ENCODE assay signal across 1 cellular context in genomic region chr11:73661035-73661628, GRCh38.
TF ChIP-seq lines count a peak whose summit lies in the region.

No MANE protein-coding gene starts in this region.

TF ChIP-seq in HepG2, 621 proteins besides CTCF, POLR2A, EP300 and RAD21 (continued from another document):
- TF ChIP-seq MYPOP (CRISPR knock-in tag; IDR thresholded peaks at IDR 0.05) (no peak), PHB2 (IDR thresholded peaks at IDR 0.05; ENCODE audit: partially characterized antibody) (no peak), NFKBIZ (CRISPR knock-in tag; IDR thresholded peaks at IDR 0.05) (0 out of 2 replicates have a peak, but pooled peaks have one; percentile 36), HIVEP1 (CRISPR knock-in tag; IDR thresholded peaks at IDR 0.05) (peak; percentile 79), NRL (CRISPR knock-in tag; IDR thresholded peaks at IDR 0.05; ENCODE audit: borderline replicate concordance) (peak; percentile 36; the same call in 1 of the 2 replicates), ZNF710 (CRISPR knock-in tag; IDR thresholded peaks at IDR 0.05; ENCODE audit: borderline replicate concordance) (0 out of 2 replicates have a peak, but pooled peaks have one; percentile 35), SSRP1 (CRISPR knock-in tag; IDR thresholded peaks at IDR 0.05) (no peak), ZBTB33 (CRISPR knock-in tag; IDR thresholded peaks at IDR 0.05) (peak; percentile 100), AGO1 (IDR thresholded peaks at IDR 0.05; ENCODE audit: low read depth, low read length, poor library complexity, severe bottlenecking) (peak; percentile 38), ZFX (CRISPR knock-in tag; IDR thresholded peaks at IDR 0.05; ENCODE audit: low read depth) (0 out of 2 replicates have a peak, but pooled peaks have one; percentile 24), NFE2 (CRISPR knock-in tag; IDR thresholded peaks at IDR 0.05) (no peak), ZFP91 (CRISPR knock-in tag; IDR thresholded peaks at IDR 0.05; ENCODE audit: borderline replicate concordance) (peak; percentile 77; the same call in 1 of the 2 replicates), GABPB1 (CRISPR knock-in tag; IDR thresholded peaks at IDR 0.05) (peak; percentile 27; the same call in 1 of the 2 replicates), ZNF282 (IDR thresholded peaks at IDR 0.05; ENCODE audit: partially characterized antibody) (no peak), HOXA3 (CRISPR knock-in tag; IDR thresholded peaks at IDR 0.05) (peak; percentile 50), HES4 (CRISPR knock-in tag; IDR thresholded peaks at IDR 0.05; ENCODE audit: borderline replicate concordance) (0 out of 2 replicates have a peak, but pooled peaks have one; percentile 56), HNF4G (IDR thresholded peaks at IDR 0.05; ENCODE audit: borderline replicate concordance, low read depth, low read length) (no peak; the same call in 1 of the 2 replicates), HNF4G (CRISPR knock-in tag; IDR thresholded peaks at IDR 0.05; ENCODE audit: borderline replicate concordance, low read depth) (no peak), CEBPG (CRISPR knock-in tag; IDR thresholded peaks at IDR 0.05) (0 out of 2 replicates have a peak, but pooled peaks have one; percentile 17), SOX5 (CRISPR knock-in tag; IDR thresholded peaks at IDR 0.05; ENCODE audit: borderline replicate concordance) (no peak), ZMYM4 (CRISPR knock-in tag; IDR thresholded peaks at IDR 0.05) (peak; percentile 69), ZNF709 (CRISPR knock-in tag; IDR thresholded peaks at IDR 0.05) (no peak), MAX (IDR thresholded peaks at IDR 0.05) (0 out of 2 replicates have a peak, but pooled peaks have one; percentile 6), HOXA5 (CRISPR knock-in tag; IDR thresholded peaks at IDR 0.05) (0 out of 2 replicates have a peak, but pooled peaks have one; percentile 42), RBFOX2 (IDR thresholded peaks at IDR 0.05; ENCODE audit: low read depth, low read length) (peak; percentile 66), KDM2A (CRISPR knock-in tag; IDR thresholded peaks at IDR 0.05; ENCODE audit: borderline replicate concordance, low read depth) (peak; percentile 55; the same call in 1 of the 2 replicates), THAP9 (CRISPR knock-in tag; IDR thresholded peaks at IDR 0.05; ENCODE audit: borderline replicate concordance) (0 out of 2 replicates have a peak, but pooled peaks have one; percentile 23), ZNF619 (CRISPR knock-in tag; IDR thresholded peaks at IDR 0.05) (peak; percentile 72; the same call in 1 of the 2 replicates), KDM3A (CRISPR knock-in tag; IDR thresholded peaks at IDR 0.05; ENCODE audit: low read depth) (0 out of 2 replicates have a peak, but pooled peaks have one; percentile 43), ZBTB38 (CRISPR knock-in tag; IDR thresholded peaks at IDR 0.05) (peak; percentile 100), MYNN (CRISPR knock-in tag; IDR thresholded peaks at IDR 0.05; ENCODE audit: low read depth) (0 out of 2 replicates have a peak, but pooled peaks have one; percentile 22), PCBP1 (IDR thresholded peaks at IDR 0.05; ENCODE audit: borderline replicate concordance, low read depth, low read length) (0 out of 2 replicates have a peak, but pooled peaks have one; percentile 22), HNRNPL (IDR thresholded peaks at IDR 0.05; ENCODE audit: low read depth, low read length) (no peak), SOX13 (IDR thresholded peaks at IDR 0.05) (no peak), SOX13 (CRISPR knock-in tag; conservative IDR thresholded peaks at IDR 0.05 in 1 of 2, IDR thresholded peaks at IDR 0.05 in 1 of 2) (0 out of 4 replicates have a peak, but pooled peaks of 1 of the 2 experiments have one; percentile 12), SALL1 (CRISPR knock-in tag; IDR thresholded peaks at IDR 0.05) (peak; percentile 38; the same call in 1 of the 2 replicates), NONO (IDR thresholded peaks at IDR 0.05) (no peak), NONO (CRISPR knock-in tag; conservative IDR thresholded peaks at IDR 0.05) (peak; percentile 49; the same call in 1 of the 2 replicates), SMC3 (IDR thresholded peaks at IDR 0.05; ENCODE audit: low read length) (peak; percentile 73), FOXM1 (CRISPR knock-in tag; IDR thresholded peaks at IDR 0.05) (no peak), RXRB (CRISPR knock-in tag; IDR thresholded peaks at IDR 0.05; ENCODE audit: borderline replicate concordance) (peak; percentile 27; the same call in 1 of the 2 replicates), ATF4 (CRISPR knock-in tag; IDR thresholded peaks at IDR 0.05) (no peak), REPIN1 (CRISPR knock-in tag; IDR thresholded peaks at IDR 0.05; ENCODE audit: borderline replicate concordance, low read depth) (0 out of 2 replicates have a peak, but pooled peaks have one; percentile 51), ZNF563 (CRISPR knock-in tag; IDR thresholded peaks at IDR 0.05) (peak; percentile 82; the same call in 1 of the 2 replicates), CBFB (CRISPR knock-in tag; IDR thresholded peaks at IDR 0.05) (peak; percentile 70; the same call in 1 of the 2 replicates), MTERF4 (CRISPR knock-in tag; IDR thresholded peaks at IDR 0.05) (0 out of 2 replicates have a peak, but pooled peaks have one; percentile 53), NR2F1 (CRISPR knock-in tag; IDR thresholded peaks at IDR 0.05) (no peak)
